In the genomic region with DNA sequence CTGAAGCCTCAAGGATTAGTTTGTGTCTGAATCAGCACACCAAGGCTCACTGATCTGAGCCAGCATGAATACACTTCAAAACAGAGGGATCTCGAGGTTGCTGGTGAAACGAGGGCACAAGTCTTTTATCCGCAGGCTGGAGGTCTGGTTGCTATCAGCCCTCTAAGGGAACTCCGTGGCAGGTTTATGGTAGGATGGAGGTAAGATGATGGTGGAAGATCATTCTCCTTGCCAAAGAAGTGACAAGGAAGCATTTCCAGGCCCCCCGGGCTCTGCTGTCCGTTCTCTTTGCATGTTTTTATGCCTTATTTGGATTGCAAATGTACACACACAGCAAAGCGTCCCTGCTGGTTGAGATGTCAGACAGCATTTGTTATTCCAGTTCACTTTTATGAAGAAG, we compare ENCODE assay signal across 15 cellular contexts.
"Had no signal": no experiment of that assay in that cellular context is flagged by ENCODE, and none has a peak within 500 bp of the region (broad histone marks: within the 10 kb centered on the region; RNA-seq: fewer than 3 reads in every experiment).

No MANE protein-coding gene starts in this region.

- H3K9me3 ChIP-seq: prostate gland had no signal

- H3K4me1 ChIP-seq: prostate gland had no signal

- H3K4me3 ChIP-seq: prostate gland had no signal

- FAIRE-seq: keratinocyte had no signal

- H3K27me3 ChIP-seq: brain microvascular endothelial cell had no signal

- H3K27ac ChIP-seq: brain microvascular endothelial cell, prostate gland had no signal

- H3K36me3 ChIP-seq: brain microvascular endothelial cell, prostate gland had no signal

- ATAC-seq: activated CD4-positive, CD25-positive, alpha-beta regulatory T cell treated with anti-CD3 and anti-CD28 coated beads, Interleukin-2, amount 50 U/mL, for 24 hours; left ventricle myocardium superior; naive thymus-derived CD4-positive, alpha-beta T cell; sciatic nerve had no signal

- DNase-seq: amniotic stem cell; brain microvascular endothelial cell; cerebellar nuclear complex; dermis blood vessel endothelial cell; foreskin melanocyte; head of caudate nucleus; left ventricle myocardium superior; naive thymus-derived CD4-positive, alpha-beta T cell; occipital lobe; stimulated activated CD4-positive, alpha-beta T cell treated with anti-CD3 and anti-CD28 coated beads, Interleukin-12 subunit alpha, Interleukin-12 subunit beta, amount 100 ng/mL, for 4 hours; stimulated activated naive CD4-positive, alpha-beta T cell treated with Interleukin-2 at 50 U/mL for 16 hours had no signal
